ENCODE assay signal across 8 cellular contexts in the genomic region with DNA sequence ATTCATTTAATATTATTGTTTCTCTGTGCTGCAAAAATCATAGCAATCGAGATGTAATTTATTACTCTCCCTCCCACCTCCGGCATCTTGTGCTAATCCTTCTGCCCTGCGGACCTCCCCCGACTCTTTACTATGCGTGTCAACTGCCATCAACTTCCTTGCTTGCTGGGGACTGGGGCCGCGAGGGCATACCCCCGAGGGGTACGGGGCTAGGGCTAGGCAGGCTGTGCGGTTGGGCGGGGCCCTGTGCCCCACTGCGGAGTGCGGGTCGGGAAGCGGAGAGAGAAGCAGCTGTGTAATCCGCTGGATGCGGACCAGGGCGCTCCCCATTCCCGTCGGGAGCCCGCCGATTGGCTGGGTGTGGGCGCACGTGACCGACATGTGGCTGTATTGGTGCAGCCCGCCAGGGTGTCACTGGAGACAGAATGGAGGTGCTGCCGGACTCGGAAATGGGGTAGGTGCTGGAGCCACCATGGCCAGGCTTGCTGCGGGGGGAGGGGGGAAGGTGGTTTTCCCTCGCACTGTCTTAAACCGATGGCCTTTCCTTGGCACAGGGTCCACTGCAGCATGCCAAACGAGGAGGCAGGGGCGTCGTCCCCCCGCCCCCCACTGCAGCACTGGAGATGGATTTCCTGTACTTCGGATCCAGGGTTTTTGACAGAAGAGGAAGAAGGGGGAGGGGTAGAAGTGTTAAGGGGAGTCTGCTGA. TPM values are rescaled to one million over a fixed set of nuclear protein-coding genes. Genes with fewer than 3 reads are reported as not detected.
A peak's percentile ranks its signal among the peaks of the same experiment; 100 is the strongest.
DNase-seq lines count a peak whose midpoint lies in the region; ATAC-seq, FAIRE-seq and TF ChIP-seq lines count a peak whose summit lies in the region.

A gene (plus strand): TSS at position 414 of the 708 bp plus-strand sequence. CDS start 17,006 bp downstream, outside the sequence.

- peak within 1 kb of the TSS; percentile 43 for H2BK12ac ChIP-seq in H1 (ENCODE audit: low read depth, low read length)

- H3K27me3 Mint-ChIP-seq in CD4-positive, alpha-beta T cell, result no peaks in the 10 kb centered on the region
- H3K27me3 Mint-ChIP-seq in memory B cell, result no peaks in the 10 kb centered on the region

- no peak within 1 kb of the TSS for H4K91ac ChIP-seq in H1 (replicated peaks; ENCODE audit: insufficient read length, low read length)

- no peak within 1 kb of the TSS for H3K14ac ChIP-seq in H1 (ENCODE audit: insufficient read length)

- H4K20me1 ChIP-seq in H1 (replicated peaks in 1 of 2; ENCODE audit: control insufficient read depth in 1 of 2, insufficient read depth in 2 of 2, low read length in 2 of 2), result peaks cover 0 to 2% of the 10 kb centered on the region in 2 experiments

- no peak within 1 kb of the TSS for H4K8ac ChIP-seq in H1 (ENCODE audit: extremely low read depth, insufficient read depth, low read length)

- no peaks in the 10 kb centered on the region for H3K9me3 ChIP-seq in CD4-positive, alpha-beta T cell (ENCODE audit: control insufficient read depth, low read length)
- no peaks in the 10 kb centered on the region for H3K9me3 ChIP-seq in H1 (ENCODE audit: insufficient read depth in 2 of 2, low read depth in 1 of 2, low read length in 1 of 2)

- peak within 1 kb of the TSS; percentile 51 to 94 (median 76) for H3K4me3 ChIP-seq in H1 (ENCODE audit: extremely low read depth in 1 of 4, insufficient read depth in 2 of 4, low read depth in 3 of 4, low read length in 4 of 4)

- no peak within 1 kb of the TSS for H4K5ac ChIP-seq in H1 (ENCODE audit: insufficient read length, low read depth, low read length)

- 0 out of 2 replicates have a peak, but pooled peaks cover 7% of the 10 kb centered on the region for H3K79me1 ChIP-seq in H1 (ENCODE audit: low read depth, low read length)

- no peak for TF ChIP-seq RAD21 in H1 (IDR thresholded peaks at IDR 0.05 in 1 of 2, conservative IDR thresholded peaks at IDR 0.05 in 1 of 2; ENCODE audit: low read depth in 2 of 2, low read length in 2 of 2)

- H3K4ac ChIP-seq in H1 (replicated peaks; ENCODE audit: insufficient read length, low read depth, low read length), result no peak within 1 kb of the TSS

- peak within 1 kb of the TSS; percentile 36; the same call in 1 of the 2 replicates for H2AFZ ChIP-seq in H1 (ENCODE audit: low read length)

- peak within 1 kb of the TSS; percentile 83 for H2BK5ac ChIP-seq in H1 (ENCODE audit: low read depth, low read length)

- DNase-seq in CD4-positive, alpha-beta T cell, result peak; percentile 36 to 77 (median 58)
- DNase-seq in NOMO-1 treated with DMSO at 0.1 percent for 48 hours (lab: John Stamatoyannopoulos, UW; ENCODE audit: unreplicated experiment) (peak; percentile 75), H1 (ENCODE audit: low read depth in 1 of 2, low spot score in 2 of 2) (peak; percentile 63 to 94), memory B cell (ENCODE audit: low spot score in 2 of 2) (peak; percentile 57 to 72)
- DNase-seq in activated CD8-positive, alpha-beta memory T cell treated with anti-CD3 and anti-CD28 coated beads for 4 hours (ENCODE audit: low read depth in 2 of 2), result peak; percentile 50 to 51
- DNase-seq in stimulated activated CD4-positive, alpha-beta T cell treated with anti-CD3 and anti-CD28 coated beads, TNF-alpha, amount 100 ng/mL, for 48 hours (ENCODE audit: low read depth in 3 of 3), result peak; percentile 74 to 76 (median 75)

- no peak for FAIRE-seq in H1 (lab: Jason Lieb, UNC)

- no peak within 1 kb of the TSS; the same call in 1 of the 2 replicates for H3K18ac ChIP-seq in H1 (ENCODE audit: extremely low read depth, low read length)

- H2BK15ac ChIP-seq in H1 (ENCODE audit: low read length), result no peak within 1 kb of the TSS

- no peaks in the 10 kb centered on the region for H3K36me3 Mint-ChIP-seq in CD4-positive, alpha-beta T cell (ENCODE audit: low read depth)
- no peaks in the 10 kb centered on the region for H3K36me3 Mint-ChIP-seq in memory B cell

- no peaks in the 10 kb centered on the region for H3K36me3 ChIP-seq in H1 (ENCODE audit: control insufficient read depth in 2 of 4, insufficient read depth in 4 of 4, low read length in 3 of 4)

- no peak within 1 kb of the TSS for H2BK20ac ChIP-seq in H1 (ENCODE audit: low read length)

- POLR2A ChIA-PET in CD4-positive, alpha-beta T cell (lab: Charles Lee), result interaction anchor here (0.8 to 4.0 kb wide), 2 partner anchors 24 to 29 kb away, joined by 3 to 21 read pairs; no protein-coding TSS in a partner anchor
- POLR2A ChIA-PET in H1 (lab: Charles Lee; ENCODE audit: partially characterized antibody), result interaction anchor here (0.6 to 1.5 kb wide), 6 partner anchors 11 to 130 kb away, joined by 3 to 7 read pairs (median 3); no protein-coding TSS in a partner anchor

- no peaks in the 10 kb centered on the region for H3K9me3 Mint-ChIP-seq in CD4-positive, alpha-beta T cell
- no peaks in the 10 kb centered on the region for H3K9me3 Mint-ChIP-seq in memory B cell

- H3K4me3 Mint-ChIP-seq in CD4-positive, alpha-beta T cell, result peak within 1 kb of the TSS; percentile 94
- peak within 1 kb of the TSS; percentile 98 for H3K4me3 Mint-ChIP-seq in memory B cell

- H3K79me2 ChIP-seq in H1 (ENCODE audit: control insufficient read depth in 1 of 2, insufficient read depth in 2 of 2, low read length in 2 of 2), result peaks cover 0 to 70% of the 10 kb centered on the region in 2 experiments; a peak in 2 of 4 replicates

- H3K27ac Mint-ChIP-seq in CD4-positive, alpha-beta T cell, result peak within 1 kb of the TSS; percentile 31
- H3K27ac Mint-ChIP-seq in memory B cell, result peak within 1 kb of the TSS; percentile 82

- H3K4me1 Mint-ChIP-seq in CD4-positive, alpha-beta T cell (ENCODE audit: low read depth), result peaks cover 52% of the 10 kb centered on the region
- H3K4me1 Mint-ChIP-seq in memory B cell, result peaks cover 20% of the 10 kb centered on the region

- ATAC-seq in CD4-positive, alpha-beta T cell (ENCODE audit: poor library complexity), result peak; percentile 95
- ATAC-seq in GM19397 (IDR thresholded peaks at IDR 0.05; ENCODE audit: unreplicated experiment), result peak; percentile 100
- peak; percentile 98 for ATAC-seq in HG03558 (IDR thresholded peaks at IDR 0.05; ENCODE audit: extremely low read depth, unreplicated experiment)
- peak; percentile 98 for ATAC-seq in memory B cell (ENCODE audit: low read depth)

- H2AK5ac ChIP-seq in H1 (ENCODE audit: low read depth, low read length), result no peak within 1 kb of the TSS

- peak within 1 kb of the TSS; percentile 90 to 94 for H3K4me2 ChIP-seq in H1 (ENCODE audit: insufficient read depth in 1 of 2, low read depth in 2 of 2, low read length in 2 of 2)

- no peak within 1 kb of the TSS for H3K27ac ChIP-seq in CD4-positive, alpha-beta T cell (ENCODE audit: low read depth, low read length)
- peak within 1 kb of the TSS; percentile 78 for H3K27ac ChIP-seq in H1 (ENCODE audit: low read depth, low read length)

- H3K23ac ChIP-seq in H1 (ENCODE audit: insufficient read length), result no peak within 1 kb of the TSS

- 2% methylated on average over 23 of the region's 36 CpGs; no CpG with 5 or more reads in 1 of the 2 experiments for WGBS in H1 (ENCODE audit: extremely low coverage in 1 of 2, insufficient coverage in 1 of 2, insufficient read length in 1 of 2, insufficient replicate concordance in 2 of 2, low coverage in 1 of 2, low lambda C conversion rate in 2 of 2, missing lambda C conversion rate in 1 of 2), 2 experiments

- intact Hi-C loops in CD4-positive, alpha-beta T cell (cut with DNase I, micrococcal nuclease), result no loop called here

- peak within 1 kb of the TSS in 3 of 4 experiments; percentile 34 to 47 (median 44); a peak in 6 of 7 replicates for H3K9ac ChIP-seq in H1 (replicated peaks in 1 of 4; ENCODE audit: extremely low read depth in 1 of 4, low read depth in 3 of 4, low read length in 3 of 4)

- TF ChIP-seq CTCF in CD4-positive, alpha-beta T cell (IDR thresholded peaks at IDR 0.05), result no peak
- no peak for TF ChIP-seq CTCF in H1 (IDR thresholded peaks at IDR 0.05; ENCODE audit: control extremely low read depth in 1 of 3, insufficient read depth in 1 of 3, low read depth in 1 of 3, low read length in 3 of 3)

- H3K56ac ChIP-seq in H1 (replicated peaks; ENCODE audit: insufficient read length, low read depth, low read length), result no peak within 1 kb of the TSS

- TF ChIP-seq POLR2A in H1 (IDR thresholded peaks at IDR 0.05; ENCODE audit: control extremely low read depth in 1 of 2, low read depth in 2 of 2, low read length in 2 of 2), result no peak

- H2BK120ac ChIP-seq in H1 (replicated peaks; ENCODE audit: low read depth, low read length), result no peak within 1 kb of the TSS

- H3K23me2 ChIP-seq in H1 (ENCODE audit: low read depth, low read length), result peaks cover 7% of the 10 kb centered on the region; the same call in 1 of the 2 replicates

- no peak for TF ChIP-seq EP300 in H1 (IDR thresholded peaks at IDR 0.05; ENCODE audit: borderline replicate concordance in 1 of 2, low read depth in 2 of 2, low read length in 2 of 2)

- CTCF ChIA-PET in CD4-positive, alpha-beta T cell (lab: Charles Lee), result interaction anchor here (0.9 to 1.3 kb wide), 4 partner anchors 9 to 874 kb away, joined by 3 read pairs; no protein-coding TSS in a partner anchor
- CTCF ChIA-PET in H1 (lab: Charles Lee; ENCODE audit: partially characterized antibody), result interaction anchor here (0.6 to 3.3 kb wide), 11 partner anchors 10 to 188 kb away, joined by 3 to 12 read pairs (median 3); no protein-coding TSS in a partner anchor

- no peaks in the 10 kb centered on the region for H3K27me3 ChIP-seq in CD4-positive, alpha-beta T cell (ENCODE audit: control insufficient read depth, insufficient read depth, low read length)
- no peaks in the 10 kb centered on the region for H3K27me3 ChIP-seq in H1 (replicated peaks in 1 of 4; ENCODE audit: control insufficient read depth in 3 of 4, extremely low read depth in 1 of 4, insufficient read depth in 3 of 4, low read length in 3 of 4)

- peaks cover 2 to 8% (median 2%) of the 10 kb centered on the region in 4 experiments; a peak in 4 of 7 replicates for H3K4me1 ChIP-seq in H1 (replicated peaks in 1 of 4; ENCODE audit: control insufficient read depth in 3 of 4, insufficient read depth in 4 of 4, low read length in 3 of 4)

TF ChIP-seq in H1, 55 proteins besides CTCF, POLR2A, EP300 and RAD21 (continues in another document):
- peak; percentile 58 for TF ChIP-seq KDM4A (IDR thresholded peaks at IDR 0.05; ENCODE audit: low read depth, low read length, severe bottlenecking)
- TF ChIP-seq SAP30 (IDR thresholded peaks at IDR 0.05; ENCODE audit: insufficient read depth, insufficient replicate concordance, low read length), result peak; percentile 78
- no peak for TF ChIP-seq MAFK (IDR thresholded peaks at IDR 0.05; ENCODE audit: low read depth, low read length)
- TF ChIP-seq TAF1 (IDR thresholded peaks at IDR 0.05; ENCODE audit: low read depth, low read length), result peak; percentile 58; the same call in 1 of the 2 replicates

RNA-seq across cellular contexts. Expression of the gene that starts here (rescaled TPM):
- 10 to 100 TPM; 21.8 to 22.8 TPM for total RNA-seq in CD4-positive, alpha-beta T cell
- total RNA-seq in H1 (2021; fragmentation: NEBNext Ultra II Directional; extraction: Animal tissue kit (Norgen Biotek cat#: 25700)), result 41.9 and 44.0 TPM in 2 replicates
- polyA plus RNA-seq in H1 (2011; rRNA removed), result 6.8 and 7.0 TPM in 2 replicates
- polyA plus RNA-seq in H1 (2011; cell fraction: cytosol; rRNA removed), result 8.1 TPM
- polyA plus RNA-seq in H1 (2011; cell fraction: nucleus; rRNA removed), result 16.8 TPM
- 8.9 to 13.5 TPM (median 10.8 TPM) in 4 replicates for polyA plus RNA-seq in H1 (2012, experiment 1 of 2)
- polyA plus RNA-seq in H1 (2012, experiment 2 of 2), result 0.73 TPM
- polyA plus RNA-seq in H1 (2013, experiment 1 of 2), result 21.4 TPM
- 20.6 TPM for polyA plus RNA-seq in H1 (2013, experiment 2 of 2)
- 38.3 and 50.9 TPM in 2 replicates for polyA minus RNA-seq in H1 (2011; rRNA and poly(A)+ RNA removed)
- 30.4 TPM for polyA minus RNA-seq in H1 (2011; cell fraction: cytosol; rRNA and poly(A)+ RNA removed)
- 120 TPM for polyA minus RNA-seq in H1 (2011; cell fraction: nucleus; rRNA and poly(A)+ RNA removed)
